ENCODE assay signal across 21 cellular contexts in the genomic region with DNA sequence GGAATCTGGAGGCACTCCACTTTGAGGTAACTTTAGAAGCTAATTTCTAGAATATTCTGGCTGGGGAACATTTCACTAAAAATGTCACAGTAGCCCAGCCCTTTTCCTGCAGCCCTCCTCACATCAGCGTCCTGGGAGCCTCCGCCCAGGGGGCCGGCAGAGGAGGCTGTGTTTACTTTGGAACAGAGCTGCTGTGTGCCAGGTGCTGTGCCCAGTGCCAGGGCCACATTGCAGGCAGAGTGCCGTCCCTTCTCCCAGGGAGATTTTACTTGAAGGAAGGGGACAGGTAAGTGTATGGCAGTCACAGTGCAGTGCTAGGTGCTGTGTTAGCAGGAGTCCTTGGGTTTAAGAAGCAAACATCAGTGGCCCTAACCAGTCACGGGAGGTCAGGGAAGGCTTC.
DNase-seq lines count a peak whose midpoint lies in the region; TF ChIP-seq lines count a peak whose summit lies in the region.
"Had no signal": no experiment of that assay in that cellular context is flagged by ENCODE, and none has a peak within 500 bp of the region (broad histone marks: within the 10 kb centered on the region; RNA-seq: fewer than 3 reads in every experiment).

No MANE protein-coding gene starts in this region.

- no peaks in the 10 kb centered on the region for H3K9me3 Mint-ChIP-seq in endodermal cell
- no peaks in the 10 kb centered on the region for H3K9me3 Mint-ChIP-seq in osteocyte (ENCODE audit: unreplicated experiment)
- H3K9me3 Mint-ChIP-seq: neural crest cell had no signal

- intact Hi-C loops in thyroid gland (cut with DNase I), result loop anchor here (10.0 kb wide), 1 partner anchor 134 kb away; no protein-coding TSS in a partner anchor

- DNase-seq in NCI-H1417 (lab: John Stamatoyannopoulos, UW), result peak in 2 of 3 experiments; percentile 37 to 56
- no peak for DNase-seq in NCI-H1417 treated with DMSO at 0.1 percent for 48 hours (lab: John Stamatoyannopoulos, UW)
- DNase-seq in NCI-H345 (lab: John Stamatoyannopoulos, UW), result peak; percentile 76
- DNase-seq in endodermal cell, result no peak
- DNase-seq in thyroid gland, result peak; percentile 20 to 41
- no peak for DNase-seq in CD1c-positive myeloid dendritic cell (ENCODE audit: extremely low spot score)
- DNase-seq in osteocyte (ENCODE audit: extremely low spot score, unreplicated experiment), result no peak
- no peak for DNase-seq in NCI-H2227 (lab: John Stamatoyannopoulos, UW; ENCODE audit: unreplicated experiment)
- DNase-seq: activated CD4-positive, alpha-beta T cell treated with anti-CD3 and anti-CD28 coated beads for 4 hours; Calu3; heart left ventricle; KG1; left ventricle myocardium superior; NCI-H2171 treated with DMSO at 0.1 percent for 48 hours; stimulated activated CD4-positive, alpha-beta T cell treated with anti-CD3 and anti-CD28 coated beads, Interleukin-12 subunit alpha, Interleukin-12 subunit beta, amount 100 ng/mL, for 4 hours; SW 1271 had no signal

- H3K27me3 ChIP-seq in endodermal cell (ENCODE audit: control insufficient read depth, insufficient read depth, low read length, poor library complexity, severe bottlenecking) (no peaks in the 10 kb centered on the region), thyroid gland (no peaks in the 10 kb centered on the region)
- H3K27me3 ChIP-seq: heart left ventricle had no signal

- H3K27ac Mint-ChIP-seq in endodermal cell, result peak overlapping the region; percentile 20
- no peak overlapping the region for H3K27ac Mint-ChIP-seq in osteocyte (ENCODE audit: unreplicated experiment)
- H3K27ac Mint-ChIP-seq: activated naive CD8-positive, alpha-beta T cell; B cell had no signal

- H3K36me3 ChIP-seq in endodermal cell (ENCODE audit: control insufficient read depth, insufficient read depth, low read length) (no peaks in the 10 kb centered on the region), thyroid gland (no peaks in the 10 kb centered on the region)
- H3K36me3 ChIP-seq: HAP-1, heart left ventricle had no signal

- H3K9me3 ChIP-seq in endodermal cell (ENCODE audit: control insufficient read depth, low read length), result no peaks in the 10 kb centered on the region
- H3K9me3 ChIP-seq in thyroid gland, result no peaks in the 10 kb centered on the region
- H3K9me3 ChIP-seq: HAP-1, heart left ventricle had no signal

- no peak for TF ChIP-seq POLR2A in thyroid gland (IDR thresholded peaks at IDR 0.05)

- H3K36me3 Mint-ChIP-seq in endodermal cell (ENCODE audit: low read depth) (no peaks in the 10 kb centered on the region), osteocyte (ENCODE audit: unreplicated experiment) (no peaks in the 10 kb centered on the region)
- H3K36me3 Mint-ChIP-seq: activated naive CD8-positive, alpha-beta T cell had no signal

- H3K9ac ChIP-seq in endodermal cell (ENCODE audit: extremely low read depth, low read length, poor library complexity, severe bottlenecking), result no peak overlapping the region

- 92 to 100% methylated on average over 1 to 5 of the region's 5 CpGs for WGBS in endodermal cell (ENCODE audit: insufficient coverage in 1 of 2, insufficient read length in 1 of 2), 2 experiments
- 29 to 100% methylated on average over 1 to 5 of the region's 5 CpGs for WGBS in thyroid gland, 2 donors

- H3K4me3 Mint-ChIP-seq in endodermal cell (no peak overlapping the region), osteocyte (ENCODE audit: unreplicated experiment) (no peak overlapping the region)
- H3K4me3 Mint-ChIP-seq: activated naive CD8-positive, alpha-beta T cell; B cell; neural crest cell had no signal

- TF ChIP-seq CTCF in endodermal cell (conservative IDR thresholded peaks at IDR 0.05) (no peak), thyroid gland (IDR thresholded peaks at IDR 0.05) (no peak), osteocyte (IDR thresholded peaks at IDR 0.05) (no peak)

- H3K27ac ChIP-seq in endodermal cell (ENCODE audit: low read depth, low read length) (no peak overlapping the region), thyroid gland (no peak overlapping the region)
- H3K27ac ChIP-seq: heart left ventricle, RWPE1 had no signal

- H3K4me1 Mint-ChIP-seq in endodermal cell, result peaks cover 6% of the 10 kb centered on the region
- H3K4me1 Mint-ChIP-seq in osteocyte (ENCODE audit: unreplicated experiment), result no peaks in the 10 kb centered on the region
- H3K4me1 Mint-ChIP-seq: B cell, neural crest cell had no signal

- H3K4me3 ChIP-seq in endodermal cell (ENCODE audit: low read length), result no peak overlapping the region
- H3K4me3 ChIP-seq in thyroid gland (replicated peaks in 1 of 3), result no peak overlapping the region
- H3K4me3 ChIP-seq: HAP-1, heart left ventricle had no signal

- H3K27me3 Mint-ChIP-seq in endodermal cell (ENCODE audit: insufficient read depth) (no peaks in the 10 kb centered on the region), osteocyte (ENCODE audit: unreplicated experiment) (peaks cover 8% of the 10 kb centered on the region)
- H3K27me3 Mint-ChIP-seq: activated naive CD8-positive, alpha-beta T cell; B cell had no signal

- H3K4me1 ChIP-seq in endodermal cell (ENCODE audit: control insufficient read depth, insufficient read depth, low read length) (peaks cover 5% of the 10 kb centered on the region), thyroid gland (no peaks in the 10 kb centered on the region)
- H3K4me1 ChIP-seq: HAP-1 had no signal

Comparison
In these comparisons a context has a peak if more than half of its experiments do, and no peak if none do; other contexts are left out.
1. DNase-seq: peak in NCI-H1417 (2 of 3), NCI-H345 (single experiment) and thyroid gland (2 of 2); none in NCI-H1417 treated with DMSO at 0.1 percent for 48 hours (single experiment), endodermal cell (single experiment), CD1c-positive myeloid dendritic cell (single experiment), osteocyte (single experiment) and NCI-H2227 (single experiment).